Comparison of ENCODE assay signal across 21 cellular contexts in the genomic region with DNA sequence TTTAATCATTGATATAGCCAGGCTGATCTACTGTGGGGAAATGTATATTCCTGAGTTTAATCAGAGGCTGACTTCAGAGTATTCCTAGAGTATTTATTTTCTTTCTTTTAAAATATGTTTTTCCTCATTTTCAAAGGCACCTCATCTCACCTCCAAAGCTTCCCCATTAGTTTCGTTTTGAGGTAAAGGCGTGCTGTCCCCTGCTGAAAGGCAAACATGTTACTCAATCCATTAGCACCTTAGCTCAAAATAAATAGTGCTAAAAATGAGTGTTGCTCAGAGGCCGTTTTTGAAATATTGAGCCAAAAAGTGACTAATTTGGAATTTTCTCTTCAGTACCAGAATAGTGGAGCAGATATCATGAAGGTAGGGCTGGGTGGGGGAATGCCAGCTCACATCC.
"Had no signal": no experiment of that assay in that cellular context is flagged by ENCODE, and none has a peak within 500 bp of the region (broad histone marks: within the 10 kb centered on the region; RNA-seq: fewer than 3 reads in every experiment).

No MANE protein-coding gene starts in this region.

- H2AFZ ChIP-seq: PC-9 had no signal

- H3K4me1 Mint-ChIP-seq: activated B cell treated with CpG ODN at 0.5 μM for 24 hours; activated CD4-positive, alpha-beta T cell treated with anti-CD3 and anti-CD28 coated beads, Interleukin-2, amount 10 ng/mL, durations not matched to agents 24 days and 14 days; activated T-helper 17 cell treated with anti-CD3 and anti-CD28 coated beads, Interleukin-2, amount 50 U/mL, for 72 hours; T-cell had no signal

- H3K27me3 Mint-ChIP-seq: activated B cell treated with CpG ODN at 0.5 μM for 24 hours; activated T-helper 17 cell treated with anti-CD3 and anti-CD28 coated beads, Interleukin-2, amount 50 U/mL, for 72 hours; T-cell had no signal

- H3K36me3 Mint-ChIP-seq: activated naive CD8-positive, alpha-beta T cell; T-cell had no signal

- ATAC-seq: activated T-helper 17 cell treated with anti-CD3 and anti-CD28 coated beads, Interleukin-2, amount 50 U/mL, for 72 hours; T-cell had no signal

- H3K4me3 ChIP-seq: cardiac muscle cell, PC-9 had no signal

- H3K9me3 Mint-ChIP-seq: activated B cell treated with CpG ODN at 0.5 μM for 24 hours; activated CD4-positive, alpha-beta T cell treated with anti-CD3 and anti-CD28 coated beads, Interleukin-2, amount 10 ng/mL, durations not matched to agents 24 days and 14 days; activated naive CD4-positive, alpha-beta T cell treated with anti-CD3 and anti-CD28 coated beads for 36 hours had no signal

- H3K36me3 ChIP-seq: brain microvascular endothelial cell, cardiac muscle cell had no signal

- H3K4me3 Mint-ChIP-seq: activated B cell treated with CpG ODN at 0.5 μM for 24 hours; activated CD4-positive, alpha-beta T cell treated with anti-CD3 and anti-CD28 coated beads, Interleukin-2, amount 10 ng/mL, durations not matched to agents 24 days and 14 days; activated naive CD4-positive, alpha-beta T cell treated with anti-CD3 and anti-CD28 coated beads for 36 hours; activated naive CD8-positive, alpha-beta T cell; activated T-helper 17 cell treated with anti-CD3 and anti-CD28 coated beads, Interleukin-2, amount 50 U/mL, for 72 hours; T-cell had no signal

- H3K27ac ChIP-seq: brain microvascular endothelial cell, cardiac muscle cell, PC-9 had no signal

- H3K27me3 ChIP-seq: brain microvascular endothelial cell, cardiac muscle cell had no signal

- H3K27ac Mint-ChIP-seq: activated B cell treated with CpG ODN at 0.5 μM for 24 hours; activated CD4-positive, alpha-beta T cell treated with anti-CD3 and anti-CD28 coated beads, Interleukin-2, amount 10 ng/mL, durations not matched to agents 24 days and 14 days; activated naive CD4-positive, alpha-beta T cell treated with anti-CD3 and anti-CD28 coated beads for 36 hours; activated naive CD8-positive, alpha-beta T cell; activated T-helper 17 cell treated with anti-CD3 and anti-CD28 coated beads, Interleukin-2, amount 50 U/mL, for 72 hours; T-cell had no signal

- H3K4me2 ChIP-seq: PC-9 had no signal

- DNase-seq: activated B cell treated with CpG ODN at 0.5 μM for 24 hours; activated CD4-positive, alpha-beta T cell treated with anti-CD3 and anti-CD28 coated beads for 1 hour; activated CD4-positive, alpha-beta T cell treated with anti-CD3 and anti-CD28 coated beads, Interleukin-2, amount 10 ng/mL, durations not matched to agents 24 days and 14 days; activated CD4-positive, alpha-beta T cell treated with anti-CD3 and anti-CD28 coated beads, Interleukin-2, amount 50 U/mL, for 48 hours; activated gamma-delta T cell; activated naive CD4-positive, alpha-beta T cell treated with anti-CD3 and anti-CD28 coated beads for 36 hours; activated T-cell treated with anti-CD3 and anti-CD28 coated beads for 4 hours; activated T-cell treated with anti-CD3 and anti-CD28 coated beads, Interleukin-2, amount 50 U/mL, for 48 hours; amygdala; brain microvascular endothelial cell; MM.1S; NCI-H1105; NCI-H226; PC-9; SHP77 treated with DMSO at 0.1 percent for 48 hours; T-cell; T-helper 2 cell; T1000 had no signal
